Comparison of ENCODE assay signal across 22 cellular contexts in the genomic region with DNA sequence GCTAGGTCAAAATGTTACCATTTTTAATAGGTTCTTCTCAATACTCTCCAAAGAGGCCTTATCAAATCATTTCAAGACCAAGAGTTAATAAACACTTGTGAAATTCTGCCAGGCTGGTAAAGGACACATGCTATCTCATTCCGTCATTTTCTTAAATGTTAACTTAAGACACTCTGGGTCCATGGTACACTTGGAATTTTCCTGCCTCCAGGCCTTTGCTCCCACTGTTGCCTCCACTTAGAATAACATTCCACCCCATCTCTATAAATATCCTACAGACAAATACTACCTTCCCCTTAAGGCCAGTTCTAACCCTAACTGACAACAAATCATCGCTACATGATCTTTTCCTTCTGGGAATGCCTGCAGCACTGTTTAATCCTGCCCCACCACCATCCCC. TPM values are rescaled to one million over a fixed set of nuclear protein-coding genes. Genes with fewer than 3 reads are reported as not detected.
A peak's percentile ranks its signal among the peaks of the same experiment; 100 is the strongest.
DNase-seq lines count a peak whose midpoint lies in the region; ATAC-seq, FAIRE-seq and TF ChIP-seq lines count a peak whose summit lies in the region.
"Had no signal": no experiment of that assay in that cellular context is flagged by ENCODE, and none has a peak within 500 bp of the region (broad histone marks: within the 10 kb centered on the region; RNA-seq: fewer than 3 reads in every experiment).

No MANE protein-coding gene starts in this region.

- H4K91ac ChIP-seq in IMR-90 (ENCODE audit: insufficient read depth, low read depth, low read length): no peak overlapping the region

- no peak overlapping the region for H3K27ac Mint-ChIP-seq in CD14-positive monocyte
- H3K27ac Mint-ChIP-seq: CD4-positive, CD25-positive, alpha-beta regulatory T cell had no signal

- dilution Hi-C loops in IMR-90 (cut with HindIII; ENCODE audit: low sequenced_read_pairs, unreplicated experiment): no loop called here

- no peaks in the 10 kb centered on the region for H3K27me3 ChIP-seq in IMR-90 (ENCODE audit: control insufficient read depth, insufficient read depth, low read length)
- H3K27me3 ChIP-seq: BE2C, SJCRH30 had no signal

- H3K4me3 ChIP-seq in IMR-90 (ENCODE audit: insufficient read depth, low read depth, low read length) (no peak overlapping the region), kidney (ENCODE audit: low read length in 2 of 2) (no peak overlapping the region)
- H3K4me3 ChIP-seq: GM23248, SJCRH30 had no signal

- peak; percentile 80 for DNase-seq in EH (ENCODE audit: low read depth)
- DNase-seq in IMR-90: no peak
- DNase-seq in kidney: no peak
- peak; percentile 26 for DNase-seq in renal cortical epithelial cell (ENCODE audit: low read depth)
- DNase-seq in CD14-positive monocyte (ENCODE audit: low spot score): no peak
- DNase-seq: BE2C; CD4-positive, CD25-positive, alpha-beta regulatory T cell; DMS79; GM23248; H9; KG1; NCI-H1092 treated with DMSO at 0.1 percent for 48 hours; NCI-H146; NCI-H2029 treated with DMSO at 0.1 percent for 48 hours; NCI-H345; NCI-H524 treated with DMSO at 0.1 percent for 48 hours; NCI-H82 had no signal

- no peak overlapping the region for H3K4me2 ChIP-seq in IMR-90 (ENCODE audit: low read depth, low read length)

- H3K27me3 Mint-ChIP-seq in CD14-positive monocyte (ENCODE audit: low read depth in 3 of 3): peaks cover 0 to 5% (median 0%) of the 10 kb centered on the region in 3 donors
- H3K27me3 Mint-ChIP-seq: CD4-positive, CD25-positive, alpha-beta regulatory T cell had no signal

- H3K9me3 ChIP-seq in IMR-90 (ENCODE audit: control insufficient read depth, insufficient read depth, low read length): no peaks in the 10 kb centered on the region
- no peaks in the 10 kb centered on the region for H3K9me3 ChIP-seq in kidney (ENCODE audit: control insufficient read depth in 1 of 2, low read length in 2 of 2)
- H3K9me3 ChIP-seq: BE2C, SJCRH30 had no signal

- H2BK15ac ChIP-seq in IMR-90 (ENCODE audit: low read depth, low read length): no peak overlapping the region

- H3K9me3 Mint-ChIP-seq in CD14-positive monocyte: peaks cover 0 to 4% (median 0%) of the 10 kb centered on the region in 7 donors
- H3K9me3 Mint-ChIP-seq: H9 had no signal

- H3K4me1 Mint-ChIP-seq in CD14-positive monocyte: no peaks in the 10 kb centered on the region
- H3K4me1 Mint-ChIP-seq: CD4-positive, CD25-positive, alpha-beta regulatory T cell had no signal

- H4K8ac ChIP-seq in IMR-90 (ENCODE audit: low read depth in 2 of 2, low read length in 2 of 2): no peak overlapping the region

- TF ChIP-seq RAD21 in IMR-90 (IDR thresholded peaks at IDR 0.05; ENCODE audit: low read length): no peak

- H3K14ac ChIP-seq in IMR-90 (replicated peaks; ENCODE audit: low read depth, low read length): no peak overlapping the region

- peaks cover 40 to 60% of the 10 kb centered on the region in 2 experiments for H3K79me1 ChIP-seq in IMR-90 (ENCODE audit: low read depth in 1 of 2, low read length in 2 of 2)

- no peak overlapping the region for H4K5ac ChIP-seq in IMR-90 (ENCODE audit: low read depth, low read length)

- FAIRE-seq in kidney (lab: Jason Lieb, UNC): no peak
- FAIRE-seq: GM12891 had no signal

- H2BK120ac ChIP-seq in IMR-90 (ENCODE audit: low read depth, low read length): no peak overlapping the region

- BruUV-seq in IMR-90 (replicated peaks; lab: Mats Ljungman, UMichigan): no TSS peak

- no peak overlapping the region for H2AK9ac ChIP-seq in IMR-90 (replicated peaks; ENCODE audit: low read depth, low read length, poor library complexity)

- no peak overlapping the region for H2AFZ ChIP-seq in IMR-90 (replicated peaks; ENCODE audit: low read length, poor library complexity)
- H2AFZ ChIP-seq: GM23248 had no signal

- H3K27ac ChIP-seq in IMR-90 (ENCODE audit: insufficient read depth, low read length): no peak overlapping the region
- peak overlapping the region; percentile 62 to 64 for H3K27ac ChIP-seq in kidney (ENCODE audit: low read depth in 2 of 2, low read length in 2 of 2)
- H3K27ac ChIP-seq: GM23248, SJCRH30 had no signal

- H3K23ac ChIP-seq in IMR-90 (ENCODE audit: low read depth, low read length): no peak overlapping the region

- H4K20me1 ChIP-seq in IMR-90 (ENCODE audit: insufficient read depth, low read length): peaks cover 37% of the 10 kb centered on the region; the same call in 1 of the 2 replicates

- no peaks in the 10 kb centered on the region for H3K36me3 ChIP-seq in IMR-90 (ENCODE audit: control insufficient read depth, insufficient read depth, low read length)
- no peaks in the 10 kb centered on the region for H3K36me3 ChIP-seq in kidney (ENCODE audit: control insufficient read depth in 1 of 2, insufficient read depth in 2 of 2, low read length in 2 of 2)
- H3K36me3 ChIP-seq: BE2C, SJCRH30 had no signal

- ATAC-seq in IMR-90 (ENCODE audit: low read depth) (no peak), HG02642 (IDR thresholded peaks at IDR 0.05; ENCODE audit: poor library complexity, unreplicated experiment) (no peak), GM18858 (IDR thresholded peaks at IDR 0.05; ENCODE audit: unreplicated experiment) (no peak)
- ATAC-seq: Panc1 had no signal

- in situ Hi-C loops in IMR-90 (cut with MboI; ENCODE audit: low sequenced_read_pairs): no loop called here

- H2BK5ac ChIP-seq in IMR-90 (ENCODE audit: low read depth, low read length, poor library complexity, severe bottlenecking): no peak overlapping the region

- H3K4ac ChIP-seq in IMR-90 (ENCODE audit: low read depth, low read length): 0 out of 2 replicates have a peak overlapping the region, but pooled peaks have one; percentile 2

- no peaks in the 10 kb centered on the region for H3K36me3 Mint-ChIP-seq in CD14-positive monocyte
- H3K36me3 Mint-ChIP-seq: CD4-positive, CD25-positive, alpha-beta regulatory T cell had no signal

- CTCF ChIA-PET in IMR-90 (lab: Yijun Ruan, JAX): no interaction called here

- H3K9ac ChIP-seq in IMR-90 (ENCODE audit: low read depth, low read length): no peak overlapping the region
- peak overlapping the region in 1 of 2 donors; percentile 10 for H3K9ac ChIP-seq in kidney (ENCODE audit: low read length in 2 of 2)
- H3K9ac ChIP-seq: GM23248 had no signal

- H3K56ac ChIP-seq in IMR-90 (ENCODE audit: extremely low read depth, insufficient read depth, low read length): no peak overlapping the region

- H3K9me1 ChIP-seq in IMR-90 (ENCODE audit: insufficient read depth, low read length): peaks cover 17% of the 10 kb centered on the region

- TF ChIP-seq CTCF in IMR-90 (conservative IDR thresholded peaks at IDR 0.05; ENCODE audit: low read depth, low read length) (no peak), kidney (IDR thresholded peaks at IDR 0.05; ENCODE audit: borderline replicate concordance, extremely low read depth, insufficient read depth) (no peak), CD14-positive monocyte (IDR thresholded peaks at IDR 0.05) (no peak)

- POLR2A ChIA-PET in IMR-90 (lab: Charles Lee; ENCODE audit: unreplicated experiment): no interaction called here

- intact Hi-C loops in IMR-90 (cut with micrococcal nuclease): no loop called here
- intact Hi-C loops in kidney (cut with DNase I): no loop called here
- intact Hi-C loops in CD14-positive monocyte (cut with micrococcal nuclease): no loop called here

- no peak overlapping the region for H3K4me3 Mint-ChIP-seq in CD14-positive monocyte
- H3K4me3 Mint-ChIP-seq: CD4-positive, CD25-positive, alpha-beta regulatory T cell; H9 had no signal

- WGBS in IMR-90 (ENCODE audit: extremely low coverage in 2 of 2, insufficient read length in 1 of 2), 2 experiments: 100% methylated on average over 1 of the region's 2 CpGs; no CpG with 5 or more reads in 1 of the 2 experiments

- no peak overlapping the region for H3K18ac ChIP-seq in IMR-90 (ENCODE audit: low read depth, low read length)

- TF ChIP-seq POLR2A in IMR-90 (IDR thresholded peaks at IDR 0.05; ENCODE audit: low read depth, low read length): no peak

- no peak overlapping the region for H2BK20ac ChIP-seq in IMR-90 (ENCODE audit: low read depth, low read length)

- no peak overlapping the region for H2AK5ac ChIP-seq in IMR-90 (ENCODE audit: low read depth, low read length)

- H3K4me1 ChIP-seq in IMR-90 (ENCODE audit: control insufficient read depth, insufficient read depth, low read length) (peaks cover 10% of the 10 kb centered on the region), kidney (ENCODE audit: control insufficient read depth in 1 of 2, insufficient read depth in 1 of 2, low read depth in 1 of 2, low read length in 2 of 2) (peaks cover 16 to 20% of the 10 kb centered on the region in 2 donors)
- H3K4me1 ChIP-seq: BE2C had no signal

TF ChIP-seq in IMR-90, 13 proteins besides CTCF, POLR2A, EP300 and RAD21 (continues in another document):
- TF ChIP-seq CEBPB (IDR thresholded peaks at IDR 0.05; ENCODE audit: low read depth, low read length): no peak
- no peak for TF ChIP-seq BHLHE40 (IDR thresholded peaks at IDR 0.05; ENCODE audit: low read depth, low read length)
- no peak for TF ChIP-seq SMC3 (IDR thresholded peaks at IDR 0.05; ENCODE audit: low read depth, low read length)
- no peak for TF ChIP-seq MAZ (IDR thresholded peaks at IDR 0.05; ENCODE audit: borderline replicate concordance, low read depth, low read length)
- no peak for TF ChIP-seq RCOR1 (IDR thresholded peaks at IDR 0.05; ENCODE audit: insufficient replicate concordance, low read length)
- TF ChIP-seq USF2 (IDR thresholded peaks at IDR 0.05; ENCODE audit: low read depth, low read length): no peak
- TF ChIP-seq NFE2L2 (IDR thresholded peaks at IDR 0.05; ENCODE audit: low read depth, low read length): no peak
- TF ChIP-seq MXI1 (IDR thresholded peaks at IDR 0.05; ENCODE audit: borderline replicate concordance, low read depth, low read length): no peak
- TF ChIP-seq RFX5 (IDR thresholded peaks at IDR 0.05; ENCODE audit: low read depth, low read length): no peak

RNA-seq across cellular contexts. Expression of gene MAGI1, which starts 24.1 kb away (rescaled TPM):
- total RNA-seq in IMR-90 (2012; rRNA removed) (24.2 and 26.4 TPM in 2 replicates), kidney (42.8 TPM), renal cortical epithelial cell (4.9 and 30.5 TPM in 2 replicates)
- polyA plus RNA-seq in IMR-90 (2012; rRNA removed) (14.4 and 14.5 TPM in 2 replicates), kidney (ENCODE audit: insufficient read depth, low read depth, low replicate concordance) (8.2 TPM), CD14-positive monocyte (not detected)
- 6.6 and 8.8 TPM in 2 replicates for polyA plus RNA-seq in IMR-90 (2012; cell fraction: cytosol; rRNA removed)
- polyA plus RNA-seq in IMR-90 (2012; cell fraction: nucleus; rRNA removed; ENCODE audit: low replicate concordance): 20.8 and 44.3 TPM in 2 replicates

Comparison
In these comparisons a context has a peak if more than half of its experiments do, and no peak if none do; other contexts are left out.
1. DNase-seq: peak in EH (single experiment) and renal cortical epithelial cell (single experiment); none in IMR-90 (single experiment), kidney (single experiment) and CD14-positive monocyte (single experiment).